Comparison of ENCODE assay signal across 1 cellular context in the genomic region with DNA sequence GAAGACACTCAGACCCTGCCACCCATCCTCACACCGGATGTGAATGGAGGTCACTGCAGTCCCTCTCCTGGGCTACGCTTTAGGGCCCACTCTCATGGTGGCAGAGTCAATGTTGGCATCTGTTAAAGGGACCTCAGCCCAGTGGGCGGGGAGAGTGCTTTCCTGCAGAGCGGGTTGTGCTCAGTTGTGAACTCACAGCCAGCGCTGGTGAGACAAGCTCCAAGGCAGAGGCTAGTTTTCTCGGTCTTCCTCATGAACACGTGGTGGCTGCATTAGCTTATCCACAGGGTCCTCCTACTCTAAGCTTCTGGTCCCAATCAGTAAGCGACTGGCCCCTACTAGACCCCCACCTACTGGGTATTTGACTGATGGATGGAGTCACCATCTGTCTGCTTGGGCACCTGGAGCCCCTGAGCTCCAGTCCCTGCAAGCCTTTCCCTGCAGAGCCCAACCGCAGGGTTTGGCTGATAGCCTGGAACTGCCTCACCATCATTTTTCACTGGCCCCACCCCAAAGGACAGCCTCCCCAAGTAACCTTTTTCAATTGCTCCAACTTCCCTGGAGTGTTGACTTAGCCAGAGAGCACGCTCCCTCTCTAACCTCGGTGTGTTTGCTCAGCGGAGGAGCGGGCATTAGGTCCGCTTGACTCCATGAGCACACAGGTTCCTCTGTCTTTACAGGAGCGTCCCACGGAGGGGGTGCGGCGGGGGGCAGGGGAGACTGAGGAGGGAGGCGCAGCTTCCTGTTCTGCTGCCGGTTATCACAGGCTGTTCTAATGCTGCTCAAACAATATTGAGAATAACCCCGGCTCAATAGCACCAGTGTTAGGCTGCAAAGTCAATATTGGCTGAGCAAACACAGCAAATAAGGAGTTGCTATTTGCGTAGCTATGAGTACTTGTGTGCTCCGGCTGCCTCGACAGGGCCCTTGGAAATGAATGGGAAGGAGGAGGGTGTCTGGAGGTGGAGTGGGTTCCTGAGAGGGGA.
TF ChIP-seq lines count a peak whose summit lies in the region.

No MANE protein-coding gene starts in this region.

TF ChIP-seq in HEK293, 187 proteins besides CTCF, POLR2A, EP300 and RAD21 (continued from another document and continues in another):
- TF ChIP-seq ZBTB11 (tag by site-specific recombination; conservative IDR thresholded peaks at IDR 0.05; ENCODE audit: low read depth): no peak
- TF ChIP-seq ZNF629 (tag by site-specific recombination; IDR thresholded peaks at IDR 0.05): peak; percentile 74
- TF ChIP-seq ZNF521 (tag by site-specific recombination; IDR thresholded peaks at IDR 0.05): no peak
- TF ChIP-seq ZFP69B (tag by site-specific recombination; IDR thresholded peaks at IDR 0.05): peak; percentile 60; the same call in 1 of the 2 replicates
- TF ChIP-seq, protein P1, sequence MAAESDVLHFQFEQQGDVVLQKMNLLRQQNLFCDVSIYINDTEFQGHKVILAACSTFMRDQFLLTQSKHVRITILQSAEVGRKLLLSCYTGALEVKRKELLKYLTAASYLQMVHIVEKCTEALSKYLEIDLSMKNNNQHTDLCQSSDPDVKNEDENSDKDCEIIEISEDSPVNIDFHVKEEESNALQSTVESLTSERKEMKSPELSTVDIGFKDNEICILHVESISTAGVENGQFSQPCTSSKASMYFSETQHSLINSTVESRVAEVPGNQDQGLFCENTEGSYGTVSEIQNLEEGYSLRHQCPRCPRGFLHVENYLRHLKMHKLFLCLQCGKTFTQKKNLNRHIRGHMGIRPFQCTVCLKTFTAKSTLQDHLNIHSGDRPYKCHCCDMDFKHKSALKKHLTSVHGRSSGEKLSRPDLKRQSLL (tag by site-specific recombination; IDR thresholded peaks at IDR 0.05): peak; percentile 64; the same call in 1 of the 2 replicates
- TF ChIP-seq, protein P2, sequence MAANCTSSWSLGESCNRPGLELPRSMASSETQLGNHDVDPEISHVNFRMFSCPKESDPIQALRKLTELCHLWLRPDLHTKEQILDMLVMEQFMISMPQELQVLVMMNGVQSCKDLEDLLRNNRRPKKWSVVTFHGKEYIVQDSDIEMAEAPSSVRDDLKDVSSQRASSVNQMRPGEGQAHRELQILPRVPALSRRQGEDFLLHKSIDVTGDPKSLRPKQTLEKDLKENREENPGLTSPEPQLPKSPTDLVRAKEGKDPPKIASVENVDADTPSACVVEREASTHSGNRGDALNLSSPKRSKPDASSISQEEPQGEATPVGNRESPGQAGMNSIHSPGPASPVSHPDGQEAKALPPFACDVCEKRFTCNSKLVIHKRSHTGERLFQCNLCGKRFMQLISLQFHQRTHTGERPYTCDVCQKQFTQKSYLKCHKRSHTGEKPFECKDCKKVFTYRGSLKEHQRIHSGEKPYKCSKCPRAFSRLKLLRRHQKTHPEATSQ (tag by site-specific recombination; IDR thresholded peaks at IDR 0.05): no peak
- no peak for TF ChIP-seq OVOL3 (tag by site-specific recombination; IDR thresholded peaks at IDR 0.05)
- peak; percentile 74 for TF ChIP-seq KLF1 (tag by site-specific recombination; IDR thresholded peaks at IDR 0.05)
- no peak for TF ChIP-seq ZNF404 (tag by site-specific recombination; IDR thresholded peaks at IDR 0.05)
- TF ChIP-seq ZNF488 (tag by site-specific recombination; IDR thresholded peaks at IDR 0.05): no peak
- no peak for TF ChIP-seq ZNF548 (tag by site-specific recombination; IDR thresholded peaks at IDR 0.05)
- peak; percentile 64 for TF ChIP-seq FEZF1 (tag by site-specific recombination; IDR thresholded peaks at IDR 0.05)
- no peak for TF ChIP-seq ZNF433 (tag by site-specific recombination; IDR thresholded peaks at IDR 0.05; ENCODE audit: low read depth)
- no peak for TF ChIP-seq ZNF747 (tag by site-specific recombination; IDR thresholded peaks at IDR 0.05)
- TF ChIP-seq ZBTB10 (tag by site-specific recombination; IDR thresholded peaks at IDR 0.05): no peak
- TF ChIP-seq HOXA7 (CRISPR knock-in tag; IDR thresholded peaks at IDR 0.05; ENCODE audit: borderline replicate concordance): no peak
- TF ChIP-seq ZNF558 (tag by site-specific recombination; IDR thresholded peaks at IDR 0.05): no peak
- TF ChIP-seq ZNF610 (tag by site-specific recombination; IDR thresholded peaks at IDR 0.05; ENCODE audit: borderline replicate concordance): peak; percentile 93
- no peak for TF ChIP-seq ZNF514 (tag by site-specific recombination; IDR thresholded peaks at IDR 0.05)
- no peak for TF ChIP-seq ZNF624 (tag by site-specific recombination; IDR thresholded peaks at IDR 0.05)
- no peak for TF ChIP-seq ZNF426 (tag by site-specific recombination; IDR thresholded peaks at IDR 0.05)
- TF ChIP-seq ZIC2 (tag by site-specific recombination; IDR thresholded peaks at IDR 0.05): peak; percentile 100
- no peak for TF ChIP-seq PRDM2 (tag by site-specific recombination; IDR thresholded peaks at IDR 0.05; ENCODE audit: borderline replicate concordance)
- TF ChIP-seq ZNF221 (tag by site-specific recombination; IDR thresholded peaks at IDR 0.05; ENCODE audit: borderline replicate concordance): no peak
- TF ChIP-seq PRDM6 (tag by site-specific recombination; IDR thresholded peaks at IDR 0.05): no peak
- TF ChIP-seq ZNF211 (tag by site-specific recombination; IDR thresholded peaks at IDR 0.05; ENCODE audit: low read depth): no peak
- TF ChIP-seq ZNF23 (tag by site-specific recombination; IDR thresholded peaks at IDR 0.05; ENCODE audit: borderline replicate concordance): no peak
- no peak for TF ChIP-seq ZBTB26 (tag by site-specific recombination; optimal IDR thresholded peaks at IDR 0.05)
- TF ChIP-seq ZNF626 (tag by site-specific recombination; IDR thresholded peaks at IDR 0.05): no peak
- TF ChIP-seq ZBTB1 (tag by site-specific recombination; IDR thresholded peaks at IDR 0.05): no peak
- TF ChIP-seq ZNF10 (tag by site-specific recombination; IDR thresholded peaks at IDR 0.05): no peak
- no peak for TF ChIP-seq ZNF777 (tag by site-specific recombination; IDR thresholded peaks at IDR 0.05; ENCODE audit: borderline replicate concordance)
- TF ChIP-seq ZNF658 (tag by site-specific recombination; IDR thresholded peaks at IDR 0.05): no peak
- peak; percentile 89 for TF ChIP-seq ZNF600 (tag by site-specific recombination; IDR thresholded peaks at IDR 0.05)
- no peak for TF ChIP-seq ZNF175 (tag by site-specific recombination; IDR thresholded peaks at IDR 0.05)
- TF ChIP-seq EGR2 (tag by site-specific recombination; IDR thresholded peaks at IDR 0.05; ENCODE audit: low read depth): 0 out of 2 replicates have a peak, but pooled peaks have one; percentile 9
- TF ChIP-seq ZNF776 (tag by site-specific recombination; IDR thresholded peaks at IDR 0.05; ENCODE audit: borderline replicate concordance): no peak
